In the genomic region with DNA sequence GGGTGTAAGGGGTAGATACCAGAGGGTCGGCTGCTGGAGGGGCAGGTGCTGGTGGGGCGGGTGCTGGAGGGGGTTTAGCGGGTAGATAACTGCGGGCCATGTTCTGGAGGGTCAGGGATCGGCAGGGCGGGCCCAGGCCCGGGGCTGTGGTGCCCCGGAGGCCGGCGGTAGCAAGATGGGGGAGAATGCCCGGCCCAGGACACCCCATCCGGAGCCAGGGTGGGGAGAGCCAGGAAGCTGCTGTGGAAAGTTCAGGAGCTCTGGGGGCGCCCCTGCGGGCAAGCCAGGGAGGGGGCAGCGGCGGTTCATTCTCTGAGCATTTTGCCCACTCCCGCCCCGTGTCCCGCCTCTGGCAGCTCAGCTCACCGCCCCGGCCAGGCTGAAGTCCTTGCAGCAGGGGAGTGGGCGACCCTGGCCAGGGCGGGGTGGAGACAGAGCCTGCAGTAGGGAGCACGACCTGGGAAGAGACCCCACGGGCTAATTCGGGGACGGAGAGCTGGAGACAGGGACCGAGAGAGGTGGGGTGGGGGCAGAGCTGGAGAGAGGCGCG, we compare ENCODE assay signal across 1 cellular context.
TF ChIP-seq lines count a peak whose summit lies in the region.

No MANE protein-coding gene starts in this region.

TF ChIP-seq in HepG2, 621 proteins besides CTCF, POLR2A, EP300 and RAD21:
- no peak for TF ChIP-seq NFRKB (IDR thresholded peaks at IDR 0.05)
- no peak for TF ChIP-seq SMAD1 (CRISPR knock-in tag; IDR thresholded peaks at IDR 0.05; ENCODE audit: borderline replicate concordance, low read depth)
- TF ChIP-seq ZNF563 (CRISPR knock-in tag; IDR thresholded peaks at IDR 0.05) = peak; percentile 40; the same call in 1 of the 2 replicates
- no peak for TF ChIP-seq MTA3 (CRISPR knock-in tag; IDR thresholded peaks at IDR 0.05)
- TF ChIP-seq ZNF703 (CRISPR knock-in tag; IDR thresholded peaks at IDR 0.05; ENCODE audit: borderline replicate concordance) = 0 out of 2 replicates have a peak, but pooled peaks have one; percentile 9
- no peak for TF ChIP-seq JUND (CRISPR knock-in tag; IDR thresholded peaks at IDR 0.05)
- 0 out of 2 replicates have a peak, but pooled peaks have one; percentile 5 for TF ChIP-seq ZNF709 (CRISPR knock-in tag; IDR thresholded peaks at IDR 0.05)
- TF ChIP-seq ZNF549 (CRISPR knock-in tag; IDR thresholded peaks at IDR 0.05) = no peak
- no peak for TF ChIP-seq NR2F1 (CRISPR knock-in tag; IDR thresholded peaks at IDR 0.05)
- TF ChIP-seq ZNF430 (CRISPR knock-in tag; IDR thresholded peaks at IDR 0.05) = 0 out of 2 replicates have a peak, but pooled peaks have one; percentile 12
- peak; percentile 87 for TF ChIP-seq EZH2 (conservative IDR thresholded peaks at IDR 0.05; ENCODE audit: low read depth, low read length)
- TF ChIP-seq, protein P1, sequence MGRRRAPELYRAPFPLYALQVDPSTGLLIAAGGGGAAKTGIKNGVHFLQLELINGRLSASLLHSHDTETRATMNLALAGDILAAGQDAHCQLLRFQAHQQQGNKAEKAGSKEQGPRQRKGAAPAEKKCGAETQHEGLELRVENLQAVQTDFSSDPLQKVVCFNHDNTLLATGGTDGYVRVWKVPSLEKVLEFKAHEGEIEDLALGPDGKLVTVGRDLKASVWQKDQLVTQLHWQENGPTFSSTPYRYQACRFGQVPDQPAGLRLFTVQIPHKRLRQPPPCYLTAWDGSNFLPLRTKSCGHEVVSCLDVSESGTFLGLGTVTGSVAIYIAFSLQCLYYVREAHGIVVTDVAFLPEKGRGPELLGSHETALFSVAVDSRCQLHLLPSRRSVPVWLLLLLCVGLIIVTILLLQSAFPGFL (CRISPR knock-in tag; IDR thresholded peaks at IDR 0.05) = no peak
- TF ChIP-seq CBX2 (IDR thresholded peaks at IDR 0.05; ENCODE audit: low read depth, low read length) = no peak
- TF ChIP-seq CBX2 (CRISPR knock-in tag; IDR thresholded peaks at IDR 0.05; ENCODE audit: low read depth) = no peak
- no peak for TF ChIP-seq ZNF253 (CRISPR knock-in tag; IDR thresholded peaks at IDR 0.05; ENCODE audit: borderline replicate concordance)
- TF ChIP-seq ZNF777 (CRISPR knock-in tag; IDR thresholded peaks at IDR 0.05) = no peak
- TF ChIP-seq ATAD3A (CRISPR knock-in tag; IDR thresholded peaks at IDR 0.05) = no peak
- no peak for TF ChIP-seq TAF15 (IDR thresholded peaks at IDR 0.05; ENCODE audit: low read depth, low read length, poor library complexity, severe bottlenecking)
- TF ChIP-seq, protein P2, sequence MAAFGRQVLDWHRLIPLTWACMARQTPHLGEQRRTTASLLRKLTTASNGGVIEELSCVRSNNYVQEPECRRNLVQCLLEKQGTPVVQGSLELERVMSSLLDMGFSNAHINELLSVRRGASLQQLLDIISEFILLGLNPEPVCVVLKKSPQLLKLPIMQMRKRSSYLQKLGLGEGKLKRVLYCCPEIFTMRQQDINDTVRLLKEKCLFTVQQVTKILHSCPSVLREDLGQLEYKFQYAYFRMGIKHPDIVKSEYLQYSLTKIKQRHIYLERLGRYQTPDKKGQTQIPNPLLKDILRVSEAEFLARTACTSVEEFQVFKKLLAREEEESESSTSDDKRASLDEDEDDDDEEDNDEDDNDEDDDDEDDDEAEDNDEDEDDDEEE (CRISPR knock-in tag; IDR thresholded peaks at IDR 0.05) = no peak
- TF ChIP-seq, protein P3, sequence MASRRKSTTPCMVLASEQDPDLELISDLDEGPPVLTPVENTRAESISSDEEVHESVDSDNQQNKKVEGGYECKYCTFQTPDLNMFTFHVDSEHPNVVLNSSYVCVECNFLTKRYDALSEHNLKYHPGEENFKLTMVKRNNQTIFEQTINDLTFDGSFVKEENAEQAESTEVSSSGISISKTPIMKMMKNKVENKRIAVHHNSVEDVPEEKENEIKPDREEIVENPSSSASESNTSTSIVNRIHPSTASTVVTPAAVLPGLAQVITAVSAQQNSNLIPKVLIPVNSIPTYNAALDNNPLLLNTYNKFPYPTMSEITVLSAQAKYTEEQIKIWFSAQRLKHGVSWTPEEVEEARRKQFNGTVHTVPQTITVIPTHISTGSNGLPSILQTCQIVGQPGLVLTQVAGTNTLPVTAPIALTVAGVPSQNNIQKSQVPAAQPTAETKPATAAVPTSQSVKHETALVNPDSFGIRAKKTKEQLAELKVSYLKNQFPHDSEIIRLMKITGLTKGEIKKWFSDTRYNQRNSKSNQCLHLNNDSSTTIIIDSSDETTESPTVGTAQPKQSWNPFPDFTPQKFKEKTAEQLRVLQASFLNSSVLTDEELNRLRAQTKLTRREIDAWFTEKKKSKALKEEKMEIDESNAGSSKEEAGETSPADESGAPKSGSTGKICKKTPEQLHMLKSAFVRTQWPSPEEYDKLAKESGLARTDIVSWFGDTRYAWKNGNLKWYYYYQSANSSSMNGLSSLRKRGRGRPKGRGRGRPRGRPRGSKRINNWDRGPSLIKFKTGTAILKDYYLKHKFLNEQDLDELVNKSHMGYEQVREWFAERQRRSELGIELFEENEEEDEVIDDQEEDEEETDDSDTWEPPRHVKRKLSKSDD (CRISPR knock-in tag; IDR thresholded peaks at IDR 0.05; ENCODE audit: low read depth) = no peak
- TF ChIP-seq, protein P4, sequence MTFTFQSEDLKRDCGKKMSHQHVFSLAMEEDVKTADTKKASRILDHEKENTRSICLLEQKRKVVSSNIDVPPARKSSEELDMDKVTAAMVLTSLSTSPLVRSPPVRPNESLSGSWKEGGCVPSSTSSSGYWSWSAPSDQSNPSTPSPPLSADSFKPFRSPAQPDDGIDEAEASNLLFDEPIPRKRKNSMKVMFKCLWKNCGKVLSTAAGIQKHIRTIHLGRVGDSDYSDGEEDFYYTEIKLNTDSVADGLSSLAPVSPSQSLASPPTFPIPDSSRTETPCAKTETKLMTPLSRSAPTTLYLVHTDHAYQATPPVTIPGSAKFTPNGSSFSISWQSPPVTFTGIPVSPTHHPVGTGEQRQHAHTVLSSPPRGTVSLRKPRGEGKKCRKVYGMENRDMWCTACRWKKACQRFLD (CRISPR knock-in tag; IDR thresholded peaks at IDR 0.05; ENCODE audit: borderline replicate concordance) = no peak
- no peak for TF ChIP-seq ZNF773 (CRISPR knock-in tag; IDR thresholded peaks at IDR 0.05; ENCODE audit: borderline replicate concordance)
- 0 out of 2 replicates have a peak, but pooled peaks have one; percentile 0 for TF ChIP-seq ZBTB7B (CRISPR knock-in tag; IDR thresholded peaks at IDR 0.05)
- TF ChIP-seq MEIS1 (CRISPR knock-in tag; IDR thresholded peaks at IDR 0.05; ENCODE audit: borderline replicate concordance) = no peak
- no peak for TF ChIP-seq AGO2 (optimal IDR thresholded peaks at IDR 0.05; ENCODE audit: low read depth, low read length)
- TF ChIP-seq, protein P5, sequence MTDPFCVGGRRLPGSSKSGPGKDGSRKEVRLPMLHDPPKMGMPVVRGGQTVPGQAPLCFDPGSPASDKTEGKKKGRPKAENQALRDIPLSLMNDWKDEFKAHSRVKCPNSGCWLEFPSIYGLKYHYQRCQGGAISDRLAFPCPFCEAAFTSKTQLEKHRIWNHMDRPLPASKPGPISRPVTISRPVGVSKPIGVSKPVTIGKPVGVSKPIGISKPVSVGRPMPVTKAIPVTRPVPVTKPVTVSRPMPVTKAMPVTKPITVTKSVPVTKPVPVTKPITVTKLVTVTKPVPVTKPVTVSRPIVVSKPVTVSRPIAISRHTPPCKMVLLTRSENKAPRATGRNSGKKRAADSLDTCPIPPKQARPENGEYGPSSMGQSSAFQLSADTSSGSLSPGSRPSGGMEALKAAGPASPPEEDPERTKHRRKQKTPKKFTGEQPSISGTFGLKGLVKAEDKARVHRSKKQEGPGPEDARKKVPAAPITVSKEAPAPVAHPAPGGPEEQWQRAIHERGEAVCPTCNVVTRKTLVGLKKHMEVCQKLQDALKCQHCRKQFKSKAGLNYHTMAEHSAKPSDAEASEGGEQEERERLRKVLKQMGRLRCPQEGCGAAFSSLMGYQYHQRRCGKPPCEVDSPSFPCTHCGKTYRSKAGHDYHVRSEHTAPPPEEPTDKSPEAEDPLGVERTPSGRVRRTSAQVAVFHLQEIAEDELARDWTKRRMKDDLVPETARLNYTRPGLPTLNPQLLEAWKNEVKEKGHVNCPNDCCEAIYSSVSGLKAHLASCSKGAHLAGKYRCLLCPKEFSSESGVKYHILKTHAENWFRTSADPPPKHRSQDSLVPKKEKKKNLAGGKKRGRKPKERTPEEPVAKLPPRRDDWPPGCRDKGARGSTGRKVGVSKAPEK (CRISPR knock-in tag; IDR thresholded peaks at IDR 0.05; ENCODE audit: borderline replicate concordance) = no peak
- no peak for TF ChIP-seq KLF6 (CRISPR knock-in tag; IDR thresholded peaks at IDR 0.05)
- TF ChIP-seq, protein P6, sequence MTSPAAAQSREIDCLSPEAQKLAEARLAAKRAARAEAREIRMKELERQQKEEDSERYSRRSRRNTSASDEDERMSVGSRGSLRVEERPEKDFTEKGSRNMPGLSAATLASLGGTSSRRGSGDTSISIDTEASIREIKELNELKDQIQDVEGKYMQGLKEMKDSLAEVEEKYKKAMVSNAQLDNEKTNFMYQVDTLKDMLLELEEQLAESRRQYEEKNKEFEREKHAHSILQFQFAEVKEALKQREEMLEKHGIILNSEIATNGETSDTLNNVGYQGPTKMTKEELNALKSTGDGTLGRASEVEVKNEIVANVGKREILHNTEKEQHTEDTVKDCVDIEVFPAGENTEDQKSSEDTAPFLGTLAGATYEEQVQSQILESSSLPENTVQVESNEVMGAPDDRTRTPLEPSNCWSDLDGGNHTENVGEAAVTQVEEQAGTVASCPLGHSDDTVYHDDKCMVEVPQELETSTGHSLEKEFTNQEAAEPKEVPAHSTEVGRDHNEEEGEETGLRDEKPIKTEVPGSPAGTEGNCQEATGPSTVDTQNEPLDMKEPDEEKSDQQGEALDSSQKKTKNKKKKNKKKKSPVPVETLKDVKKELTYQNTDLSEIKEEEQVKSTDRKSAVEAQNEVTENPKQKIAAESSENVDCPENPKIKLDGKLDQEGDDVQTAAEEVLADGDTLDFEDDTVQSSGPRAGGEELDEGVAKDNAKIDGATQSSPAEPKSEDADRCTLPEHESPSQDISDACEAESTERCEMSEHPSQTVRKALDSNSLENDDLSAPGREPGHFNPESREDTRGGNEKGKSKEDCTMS (CRISPR knock-in tag; conservative IDR thresholded peaks at IDR 0.05) = no peak
- no peak for TF ChIP-seq ZNF143 (CRISPR knock-in tag; IDR thresholded peaks at IDR 0.05)
- peak; percentile 76; the same call in 1 of the 2 replicates for TF ChIP-seq ZNF446 (CRISPR knock-in tag; IDR thresholded peaks at IDR 0.05)
- no peak for TF ChIP-seq GTF3A (CRISPR knock-in tag; conservative IDR thresholded peaks at IDR 0.05)
- TF ChIP-seq MAFF (IDR thresholded peaks at IDR 0.05; ENCODE audit: low read depth, low read length) = no peak
- peak; percentile 6; the same call in 1 of the 2 replicates for TF ChIP-seq ZNF543 (CRISPR knock-in tag; IDR thresholded peaks at IDR 0.05)
- no peak for TF ChIP-seq ZNF333 (CRISPR knock-in tag; IDR thresholded peaks at IDR 0.05; ENCODE audit: borderline replicate concordance)
- no peak for TF ChIP-seq ZNF501 (CRISPR knock-in tag; IDR thresholded peaks at IDR 0.05)
- no peak for TF ChIP-seq ZFP41 (CRISPR knock-in tag; IDR thresholded peaks at IDR 0.05; ENCODE audit: borderline replicate concordance)
- TF ChIP-seq ARNT (IDR thresholded peaks at IDR 0.05) = no peak
